14 cellular contexts compared by ENCODE assay signal in the genomic region with DNA sequence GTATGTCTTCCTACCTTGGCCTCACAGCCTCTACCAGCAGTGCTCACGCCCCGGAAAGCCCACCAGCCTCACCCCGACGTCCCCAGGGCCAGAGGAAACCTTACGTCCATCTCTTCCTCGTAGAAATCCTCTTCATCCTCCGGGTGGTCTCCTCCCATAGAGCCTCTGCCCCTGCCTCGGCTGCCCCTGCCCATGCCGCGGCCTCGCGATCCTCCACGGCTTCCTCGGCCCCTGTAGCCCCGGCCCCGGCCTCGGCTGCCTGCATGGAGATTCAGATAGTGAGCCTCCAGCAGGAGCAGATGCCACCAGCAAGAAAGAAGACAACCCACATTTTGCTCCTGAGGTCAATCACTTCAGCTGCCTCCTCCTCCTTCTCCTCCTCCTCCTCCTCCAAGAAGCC.
"Had no signal": no experiment of that assay in that cellular context is flagged by ENCODE, and none has a peak within 500 bp of the region (broad histone marks: within the 10 kb centered on the region; RNA-seq: fewer than 3 reads in every experiment).

No MANE protein-coding gene starts in this region.

- H2AFZ ChIP-seq: neural progenitor cell, parathyroid adenoma had no signal

- H3K27ac Mint-ChIP-seq: neural progenitor cell, T-helper 17 cell had no signal

- H3K27me3 Mint-ChIP-seq: T-helper 17 cell had no signal

- H3K9ac ChIP-seq: neural progenitor cell, parathyroid adenoma had no signal

- H3K36me3 ChIP-seq: neural progenitor cell had no signal

- H3K4me3 Mint-ChIP-seq: neural progenitor cell, T-helper 17 cell had no signal

- H3K4me1 Mint-ChIP-seq: neural progenitor cell had no signal

- H3K27me3 ChIP-seq: cardiac muscle cell, colonic mucosa, heart right ventricle, neural progenitor cell, tibial nerve had no signal

- H3K9me3 Mint-ChIP-seq: neural progenitor cell had no signal

- H3K4me1 ChIP-seq: heart right ventricle, neural progenitor cell, tibial nerve had no signal

- H3K4me3 ChIP-seq: cardiac muscle cell, colonic mucosa, heart right ventricle, neural progenitor cell, tibial nerve had no signal

- ATAC-seq: heart right ventricle, left lobe of liver, T-helper 17 cell had no signal

- H3K4me2 ChIP-seq: neural progenitor cell had no signal

- H3K27ac ChIP-seq: cardiac muscle cell, colonic mucosa, heart right ventricle, neural progenitor cell, parathyroid adenoma, tibial nerve had no signal

- DNase-seq: activated CD4-positive, CD25-positive, alpha-beta regulatory T cell; colonic mucosa; effector CD8-positive, alpha-beta T cell; heart right ventricle; retina; stimulated activated CD4-positive, alpha-beta T cell treated with anti-CD3 and anti-CD28 coated beads, Interleukin-15, amount 100 ng/mL, for 24 hours; T-helper 17 cell had no signal

- FAIRE-seq: frontal cortex, islet of Langerhans had no signal

- H3K9me3 ChIP-seq: colonic mucosa, heart right ventricle, tibial nerve had no signal
